14 cellular contexts compared by ENCODE assay signal in genomic region chr14:68965261-68965761, GRCh38. TPM values are rescaled to one million over a fixed set of nuclear protein-coding genes. Genes with fewer than 3 reads are reported as not detected.
DNase-seq lines count a peak whose midpoint lies in the region; ATAC-seq and TF ChIP-seq lines count a peak whose summit lies in the region.
"Had no signal": no experiment of that assay in that cellular context is flagged by ENCODE, and none has a peak within 500 bp of the region (broad histone marks: within the 10 kb centered on the region; RNA-seq: fewer than 3 reads in every experiment).

No MANE protein-coding gene starts in this region.

- H3K4me3 Mint-ChIP-seq in H9: no peak overlapping the region
- no peak overlapping the region for H3K4me3 Mint-ChIP-seq in activated CD8-positive, alpha-beta T cell treated with anti-CD3 and anti-CD28 coated beads, Interleukin-2, amount 10 ng/mL, durations not matched to agents 7 days and 5 days
- H3K4me3 Mint-ChIP-seq: T-helper 2 cell treated with Interferon-gamma antibody and Interleukin-4, amounts not matched to agents 5 μg/mL and 100 μg/mL, for 36 hours had no signal

- no peak overlapping the region for H3K23ac ChIP-seq in H9 (ENCODE audit: insufficient read length, low read depth, low read length)

- CTCF ChIA-PET in activated CD8-positive, alpha-beta T cell treated with anti-CD3 and anti-CD28 coated beads, Interleukin-2, amount 10 ng/mL, durations not matched to agents 7 days and 5 days (lab: Charles Lee): interaction anchor here (2.4 kb wide), 1 partner anchor 54 kb away, joined by 7 read pairs; no protein-coding TSS in a partner anchor

- H3K9me3 ChIP-seq in H9 (ENCODE audit: control insufficient read depth, low read depth, low read length) (no peaks in the 10 kb centered on the region), gastroesophageal sphincter (no peaks in the 10 kb centered on the region), sigmoid colon (no peaks in the 10 kb centered on the region)

- no peak overlapping the region for H3K27ac ChIP-seq in H9 (ENCODE audit: insufficient read length, low read depth, low read length)
- H3K27ac ChIP-seq in gastroesophageal sphincter: peak overlapping the region; percentile 8 to 99 (median 93)
- H3K27ac ChIP-seq in sigmoid colon: peak overlapping the region; percentile 98 to 100 (median 100)

- H3K23me2 ChIP-seq in H9 (ENCODE audit: insufficient read length, low read depth, low read length, poor library complexity, severe bottlenecking): no peaks in the 10 kb centered on the region

- H4K91ac ChIP-seq in H9 (ENCODE audit: insufficient read length, low read depth, low read length): no peak overlapping the region

- H4K5ac ChIP-seq in H9 (ENCODE audit: insufficient read length, low read depth, low read length): no peak overlapping the region

- H3K4me1 ChIP-seq in H9 (ENCODE audit: insufficient read depth, low read length) (peaks cover 11% of the 10 kb centered on the region), gastroesophageal sphincter (peaks cover 4 to 100% (median 81%) of the 10 kb centered on the region in 3 donors), sigmoid colon (peaks cover 0 to 100% (median 100%) of the 10 kb centered on the region in 4 donors)

- H3K18ac ChIP-seq in H9 (ENCODE audit: insufficient read length, low read depth, low read length): no peak overlapping the region

- no peak overlapping the region for H2BK12ac ChIP-seq in H9 (ENCODE audit: insufficient read length, low read depth, low read length)

- no peaks in the 10 kb centered on the region for H3K9me3 Mint-ChIP-seq in H9
- H3K9me3 Mint-ChIP-seq in activated CD8-positive, alpha-beta T cell treated with anti-CD3 and anti-CD28 coated beads, Interleukin-2, amount 10 ng/mL, durations not matched to agents 7 days and 5 days (ENCODE audit: insufficient read depth): no peaks in the 10 kb centered on the region
- H3K9me3 Mint-ChIP-seq: T-helper 2 cell treated with Interferon-gamma antibody and Interleukin-4, amounts not matched to agents 5 μg/mL and 100 μg/mL, for 36 hours had no signal

- no peak for ATAC-seq in activated CD8-positive, alpha-beta T cell treated with anti-CD3 and anti-CD28 coated beads, Interleukin-2, amount 10 ng/mL, durations not matched to agents 7 days and 5 days
- ATAC-seq in gastroesophageal sphincter: no peak
- ATAC-seq in HG03095 (IDR thresholded peaks at IDR 0.05; ENCODE audit: unreplicated experiment): no peak
- no peak for ATAC-seq in HG03571 (IDR thresholded peaks at IDR 0.05; ENCODE audit: unreplicated experiment)
- ATAC-seq in GM21619 (IDR thresholded peaks at IDR 0.05; ENCODE audit: unreplicated experiment): no peak

- no peak overlapping the region for H3K4ac ChIP-seq in H9 (ENCODE audit: low read depth, low read length)

- no peaks in the 10 kb centered on the region for H3K27me3 Mint-ChIP-seq in H9 (ENCODE audit: low read depth)
- H3K27me3 Mint-ChIP-seq in activated CD8-positive, alpha-beta T cell treated with anti-CD3 and anti-CD28 coated beads, Interleukin-2, amount 10 ng/mL, durations not matched to agents 7 days and 5 days (ENCODE audit: low read depth): no peaks in the 10 kb centered on the region

- H2BK20ac ChIP-seq in H9 (ENCODE audit: low read depth, low read length, poor library complexity, severe bottlenecking): no peak overlapping the region

- POLR2A ChIA-PET in activated CD8-positive, alpha-beta T cell treated with anti-CD3 and anti-CD28 coated beads, Interleukin-2, amount 10 ng/mL, durations not matched to agents 7 days and 5 days (lab: Charles Lee): no interaction called here

- peak overlapping the region; percentile 73 to 82 (median 79); a peak in 5 of 7 replicates for H3K27ac Mint-ChIP-seq in H9
- peak overlapping the region; percentile 10 for H3K27ac Mint-ChIP-seq in activated CD8-positive, alpha-beta T cell treated with anti-CD3 and anti-CD28 coated beads, Interleukin-2, amount 10 ng/mL, durations not matched to agents 7 days and 5 days
- H3K27ac Mint-ChIP-seq: T-helper 2 cell treated with Interferon-gamma antibody and Interleukin-4, amounts not matched to agents 5 μg/mL and 100 μg/mL, for 36 hours had no signal

- no peaks in the 10 kb centered on the region for H3K27me3 ChIP-seq in H9 (ENCODE audit: insufficient read depth, low read length)
- H3K27me3 ChIP-seq in gastroesophageal sphincter: no peaks in the 10 kb centered on the region
- H3K27me3 ChIP-seq in sigmoid colon: no peaks in the 10 kb centered on the region

- no peak overlapping the region for H2BK120ac ChIP-seq in H9 (ENCODE audit: low read depth, low read length, poor library complexity, severe bottlenecking)

- H3K4me1 Mint-ChIP-seq in H9: peaks cover 73% of the 10 kb centered on the region in 2 experiments
- peaks cover 75% of the 10 kb centered on the region for H3K4me1 Mint-ChIP-seq in activated CD8-positive, alpha-beta T cell treated with anti-CD3 and anti-CD28 coated beads, Interleukin-2, amount 10 ng/mL, durations not matched to agents 7 days and 5 days (ENCODE audit: low read depth)

- H3K14ac ChIP-seq in H9 (ENCODE audit: insufficient read depth, low read length): no peak overlapping the region

- DNase-seq in H9: no peak
- DNase-seq in activated CD8-positive, alpha-beta T cell treated with anti-CD3 and anti-CD28 coated beads, Interleukin-2, amount 10 ng/mL, durations not matched to agents 7 days and 5 days: no peak
- DNase-seq in sigmoid colon: no peak
- no peak for DNase-seq in amniotic stem cell (lab: John Stamatoyannopoulos, UW)
- DNase-seq: DMS153; foreskin melanocyte; kidney glomerular epithelial cell; NCI-H1092; NK-92 treated with Interleukin-12 subunit alpha and Interleukin-12 subunit beta, amount 100 ng/mL, for 24 hours had no signal

- no peak overlapping the region for H2AFZ ChIP-seq in H9 (ENCODE audit: low read length)

- no peak overlapping the region for H3T11ph ChIP-seq in H9 (ENCODE audit: low read length)

- no peak for TF ChIP-seq EP300 in gastroesophageal sphincter (IDR thresholded peaks at IDR 0.05)
- no peak for TF ChIP-seq EP300 in sigmoid colon (IDR thresholded peaks at IDR 0.05)

- H3K79me1 ChIP-seq in H9 (ENCODE audit: insufficient read depth, low read depth, low read length, poor library complexity, severe bottlenecking): peaks cover 14% of the 10 kb centered on the region

- intact Hi-C loops in sigmoid colon (cut with DNase I): no loop called here

- no peak overlapping the region for H3K4me2 ChIP-seq in H9 (ENCODE audit: insufficient read depth, insufficient read length, low read length)

- no peak overlapping the region for H3K9ac ChIP-seq in H9 (ENCODE audit: extremely low read depth, insufficient read length, low read length)

- no peak overlapping the region for H2BK5ac ChIP-seq in H9 (ENCODE audit: insufficient read length, low read length)

- H3K56ac ChIP-seq in H9 (ENCODE audit: insufficient read length, low read depth, low read length): no peak overlapping the region

- H2BK15ac ChIP-seq in H9 (ENCODE audit: low read depth, low read length): no peak overlapping the region

- no peaks in the 10 kb centered on the region for H4K20me1 ChIP-seq in H9 (ENCODE audit: control insufficient read depth, insufficient read depth, insufficient read length)

- peaks cover 3 to 7% (median 4%) of the 10 kb centered on the region in 3 experiments; a peak in 4 of 7 replicates for H3K36me3 Mint-ChIP-seq in H9 (ENCODE audit: insufficient read depth in 1 of 3, low read depth in 3 of 3)
- peaks cover 12% of the 10 kb centered on the region for H3K36me3 Mint-ChIP-seq in activated CD8-positive, alpha-beta T cell treated with anti-CD3 and anti-CD28 coated beads, Interleukin-2, amount 10 ng/mL, durations not matched to agents 7 days and 5 days (ENCODE audit: low read depth)

- no peaks in the 10 kb centered on the region for H3K36me3 ChIP-seq in gastroesophageal sphincter
- no peaks in the 10 kb centered on the region for H3K36me3 ChIP-seq in sigmoid colon

- no peak overlapping the region for H4K8ac ChIP-seq in H9 (replicated peaks; ENCODE audit: insufficient read length, low read depth, low read length)

- peaks cover 70% of the 10 kb centered on the region; the same call in 1 of the 2 replicates for H3K79me2 ChIP-seq in H9 (ENCODE audit: insufficient read depth, low read length)

- no peak for TF ChIP-seq CTCF in H9 (conservative IDR thresholded peaks at IDR 0.05)
- no peak for TF ChIP-seq CTCF in gastroesophageal sphincter (IDR thresholded peaks at IDR 0.05)
- TF ChIP-seq CTCF in sigmoid colon (IDR thresholded peaks at IDR 0.05): no peak

- no peak overlapping the region for H2AK5ac ChIP-seq in H9 (ENCODE audit: insufficient read length, low read length)

- TF ChIP-seq POLR2A in gastroesophageal sphincter (IDR thresholded peaks at IDR 0.05): no peak
- no peak for TF ChIP-seq POLR2A in sigmoid colon (IDR thresholded peaks at IDR 0.05)

- H3K4me3 ChIP-seq in gastroesophageal sphincter (no peak overlapping the region), sigmoid colon (no peak overlapping the region)

RNA-seq across cellular contexts. Expression of gene ACTN1, which starts 13.8 kb away (rescaled TPM):
- total RNA-seq in H9 (2021): 218 and 219 TPM in 2 replicates
- total RNA-seq in activated CD8-positive, alpha-beta T cell treated with anti-CD3 and anti-CD28 coated beads, Interleukin-2, amount 10 ng/mL, durations not matched to agents 7 days and 5 days: 10 to 100 TPM; 51.4 to 56.1 TPM
- total RNA-seq in gastroesophageal sphincter: 1,000 to 10,000 TPM in 2 of 4 donors, 100 to 1,000 TPM in 2; 776 to 1,910 (median 969) TPM
- total RNA-seq in sigmoid colon: 1,000 to 10,000 TPM in 1 of 4 donors, 100 to 1,000 TPM in 3; 372 to 1,069 (median 688) TPM
- 10 to 100 TPM; 20.1 to 98.1 (median 24.0) TPM for polyA plus RNA-seq in sigmoid colon
